In the genomic region with DNA sequence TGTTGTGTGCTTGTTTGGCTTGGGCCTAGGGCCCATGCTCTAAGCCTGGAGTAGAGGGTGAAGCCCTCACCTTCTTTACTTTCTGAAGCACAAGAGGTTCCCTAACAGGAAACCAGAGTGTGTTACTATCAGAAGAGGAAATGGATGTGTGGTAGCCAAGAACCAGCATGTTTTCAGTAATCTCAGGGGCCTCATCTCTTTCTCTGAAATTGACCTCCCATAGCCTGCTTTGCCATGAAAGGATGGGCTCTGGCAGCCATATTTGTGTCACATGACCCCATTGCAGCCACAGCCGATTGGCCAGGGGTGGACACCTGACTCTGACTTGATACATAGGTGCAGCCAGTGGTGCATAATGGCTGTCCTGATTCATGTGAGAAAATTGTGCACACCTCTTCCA, we compare ENCODE assay signal across 1 cellular context.
TF ChIP-seq lines count a peak whose summit lies in the region.

No MANE protein-coding gene starts in this region.

TF ChIP-seq in K562, 482 proteins besides CTCF, POLR2A, EP300 and RAD21 (continued from another document):
- TF ChIP-seq ZNF449 (CRISPR knock-in tag; IDR thresholded peaks at IDR 0.05) (no peak), CBX3 (IDR thresholded peaks at IDR 0.05; ENCODE audit: borderline replicate concordance in 1 of 2, low read length in 2 of 2) (0 out of 3 replicates have a peak, but pooled peaks of 1 of the 2 experiments have one; percentile 17), EHMT2 (IDR thresholded peaks at IDR 0.05) (peak; percentile 84; the same call in 1 of the 2 replicates), TFE3 (CRISPR knock-in tag; IDR thresholded peaks at IDR 0.05) (peak; percentile 89), RAD51 (IDR thresholded peaks at IDR 0.05; ENCODE audit: borderline replicate concordance, low read depth) (peak; percentile 91), USF2 (CRISPR knock-in tag; IDR thresholded peaks at IDR 0.05) (peak; percentile 89), PHF20 (IDR thresholded peaks at IDR 0.05; ENCODE audit: partially characterized antibody) (peak; percentile 51), YY1 (IDR thresholded peaks at IDR 0.05; ENCODE audit: borderline replicate concordance in 1 of 3, control insufficient read depth in 1 of 3, extremely low read depth in 1 of 3, insufficient read depth in 3 of 3, insufficient read length in 1 of 3, insufficient replicate concordance in 2 of 3, low read depth in 1 of 3, low read length in 2 of 3) (peak; percentile 45 to 87 (median 47)), TOE1 (IDR thresholded peaks at IDR 0.05; ENCODE audit: borderline replicate concordance) (peak; percentile 81; the same call in 1 of the 2 replicates), TOE1 (CRISPR knock-in tag; IDR thresholded peaks at IDR 0.05; ENCODE audit: borderline replicate concordance, low read depth) (no peak), DMBX1 (CRISPR knock-in tag; IDR thresholded peaks at IDR 0.05; ENCODE audit: borderline replicate concordance) (no peak), FOS (IDR thresholded peaks at IDR 0.05; ENCODE audit: extremely low read depth, insufficient read length) (peak; percentile 9), NFYB (IDR thresholded peaks at IDR 0.05; ENCODE audit: extremely low read depth, insufficient read length) (peak; percentile 69)
